In genomic region chr17:10075919-10076318, GRCh38 we compare ENCODE assay signal across 18 cellular contexts.
DNase-seq lines count a peak whose midpoint lies in the region; ATAC-seq and TF ChIP-seq lines count a peak whose summit lies in the region.
"Had no signal": no experiment of that assay in that cellular context is flagged by ENCODE, and none has a peak within 500 bp of the region (broad histone marks: within the 10 kb centered on the region; RNA-seq: fewer than 3 reads in every experiment).

No MANE protein-coding gene starts in this region.

- no peaks in the 10 kb centered on the region for H3K36me3 ChIP-seq in HEK293 (ENCODE audit: control insufficient read depth in 2 of 2, insufficient read depth in 1 of 2, low read length in 2 of 2)

- TF ChIP-seq CTCF in HEK293 (tag by site-specific recombination; IDR thresholded peaks at IDR 0.05) (no peak), GM10248 (IDR thresholded peaks at IDR 0.05; ENCODE audit: control extremely low read depth, extremely low read depth, low read depth, missing control alignments) (no peak)

- ATAC-seq in Right ventricle myocardium superior (ENCODE audit: poor library complexity) = no peak
- ATAC-seq: A549; CD8-positive, alpha-beta T cell; GM12878 had no signal

- POLR2A ChIA-PET in HEK293 (lab: Yijun Ruan, JAX) (no interaction called here), GM10248 (lab: Yijun Ruan, JAX) (no interaction called here)

- intact Hi-C loops in cardiac septum (cut with DNase I) = no loop called here
- intact Hi-C loops in Right ventricle myocardium superior (cut with DNase I) = no loop called here
- intact Hi-C loops in posterior vena cava (cut with DNase I) = no loop called here

- peak; percentile 4 for DNase-seq in cardiac septum (ENCODE audit: low spot score)
- no peak for DNase-seq in Right ventricle myocardium superior
- peak; percentile 3 for DNase-seq in posterior vena cava (ENCODE audit: low spot score)
- no peak for DNase-seq in GM10248 (ENCODE audit: extremely low spot score)
- DNase-seq in activated effector memory CD4-positive, alpha-beta T cell treated with Interleukin-2 at 50 U/mL for 16 hours = no peak
- DNase-seq: AML-193; Caco-2; Calu3; CD4-positive, alpha-beta T cell; CD8-positive, alpha-beta T cell; DMS79 treated with DMSO at 0.1 percent for 48 hours; GF-D8 had no signal

- H3K9me3 ChIP-seq in HEK293 (ENCODE audit: control insufficient read depth, insufficient read depth, low read depth, low read length) = no peaks in the 10 kb centered on the region
- H3K9me3 ChIP-seq: Caco-2 had no signal

- H3K4me1 ChIP-seq in HEK293 (ENCODE audit: control insufficient read depth, insufficient read depth, low read length) = no peaks in the 10 kb centered on the region
- H3K4me1 ChIP-seq: A549, Caco-2 had no signal

- CTCF ChIA-PET in HEK293 (lab: Yijun Ruan, JAX) (no interaction called here), GM10248 (lab: Yijun Ruan, JAX) (no interaction called here)

- no peak overlapping the region for H3K4me3 ChIP-seq in HEK293 (ENCODE audit: low read depth, low read length)
- H3K4me3 ChIP-seq: A549; BLaER1 treated with 17β-estradiol and CSF1 and Interleukin-3, amounts not matched to agents 10 nM and 100 nM; GM12878 had no signal

- H3K27ac ChIP-seq in HEK293 (ENCODE audit: extremely low read depth, low read depth, low read length) = no peak overlapping the region
- H3K27ac ChIP-seq: 22Rv1, A549, C4-2B had no signal

TF ChIP-seq in HEK293, 187 proteins besides CTCF, POLR2A, EP300 and RAD21:
- peak; percentile 95 for TF ChIP-seq PRDM1 (tag by site-specific recombination; IDR thresholded peaks at IDR 0.05)
- no peak for TF ChIP-seq ZNF626 (tag by site-specific recombination; IDR thresholded peaks at IDR 0.05)
TF ChIP-seq in HEK293: peak in this region for 1.

Comparison
In these comparisons a context has a peak if more than half of its experiments do, and no peak if none do; other contexts are left out.
1. DNase-seq: peak in cardiac septum (single experiment) and posterior vena cava (single experiment); none in Right ventricle myocardium superior (single experiment), GM10248 (single experiment) and activated effector memory CD4-positive, alpha-beta T cell treated with Interleukin-2 at 50 U/mL for 16 hours (single experiment).